Comparison of ENCODE assay signal across 21 cellular contexts in the genomic region with DNA sequence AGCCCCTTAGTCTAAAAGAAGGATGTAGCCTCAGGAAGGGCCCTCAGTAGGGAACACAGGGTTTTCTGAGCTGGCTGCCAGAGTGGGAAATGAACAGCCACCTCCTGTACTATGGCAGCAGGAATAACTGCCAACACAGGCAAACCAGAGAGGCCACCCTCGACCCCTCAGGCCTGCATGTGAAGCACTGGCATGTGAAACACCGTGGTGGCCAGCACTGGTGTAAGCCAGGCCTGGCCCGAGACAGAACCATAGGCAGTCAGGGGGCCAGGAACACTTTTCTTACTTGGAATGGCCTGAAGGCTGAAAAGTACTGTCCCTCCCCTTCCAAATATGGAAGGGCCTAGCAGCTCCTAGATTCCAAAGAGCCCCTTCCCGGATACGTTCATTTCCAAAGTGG.
"Had no signal": no experiment of that assay in that cellular context is flagged by ENCODE, and none has a peak within 500 bp of the region (broad histone marks: within the 10 kb centered on the region; RNA-seq: fewer than 3 reads in every experiment).

No MANE protein-coding gene starts in this region.

- H3K27ac ChIP-seq: breast epithelium, gastroesophageal sphincter, heart right ventricle, tibial artery, uterus had no signal

- ATAC-seq: activated naive CD8-positive, alpha-beta T cell treated with anti-CD3 and anti-CD28 coated beads, Interleukin-2, amount 50 U/mL, for 24 hours; activated T-cell treated with anti-CD3 and anti-CD28 coated beads, Interleukin-2, amount 50 U/mL, for 4 hours; gastroesophageal sphincter; heart right ventricle; natural killer cell had no signal

- H3K9me3 ChIP-seq: breast epithelium, gastroesophageal sphincter, heart right ventricle, tibial artery, uterus had no signal

- H3K36me3 Mint-ChIP-seq: activated naive CD4-positive, alpha-beta T cell treated with anti-CD3 and anti-CD28 coated beads, Interleukin-2, amount 10 ng/mL, durations not matched to agents 7 days and 5 days; natural killer cell had no signal

- H3K9me3 Mint-ChIP-seq: activated CD4-positive, alpha-beta T cell treated with anti-CD3 and anti-CD28 coated beads, Interleukin-2, amount 10 ng/mL, durations not matched to agents 7 days and 5 days; activated naive CD4-positive, alpha-beta T cell treated with anti-CD3 and anti-CD28 coated beads, Interleukin-2, amount 10 ng/mL, durations not matched to agents 7 days and 5 days; activated naive CD8-positive, alpha-beta T cell treated with anti-CD3 and anti-CD28 coated beads, Interleukin-2, amount 50 U/mL, for 24 hours; activated T-cell treated with anti-CD3 and anti-CD28 coated beads, Interleukin-2, amount 50 U/mL, for 4 hours; immature natural killer cell; natural killer cell had no signal

- H3K27me3 ChIP-seq: breast epithelium, gastroesophageal sphincter, heart right ventricle, tibial artery, uterus had no signal

- H3K27ac Mint-ChIP-seq: activated CD4-positive, alpha-beta T cell treated with anti-CD3 and anti-CD28 coated beads, Interleukin-2, amount 10 ng/mL, durations not matched to agents 7 days and 5 days; activated naive CD4-positive, alpha-beta T cell treated with anti-CD3 and anti-CD28 coated beads, Interleukin-2, amount 10 ng/mL, durations not matched to agents 7 days and 5 days; activated naive CD8-positive, alpha-beta T cell treated with anti-CD3 and anti-CD28 coated beads, Interleukin-2, amount 50 U/mL, for 24 hours; natural killer cell had no signal

- H3K4me3 Mint-ChIP-seq: activated CD4-positive, alpha-beta T cell treated with anti-CD3 and anti-CD28 coated beads, Interleukin-2, amount 10 ng/mL, durations not matched to agents 7 days and 5 days; activated naive CD4-positive, alpha-beta T cell treated with anti-CD3 and anti-CD28 coated beads, Interleukin-2, amount 10 ng/mL, durations not matched to agents 7 days and 5 days; activated naive CD8-positive, alpha-beta T cell treated with anti-CD3 and anti-CD28 coated beads, Interleukin-2, amount 50 U/mL, for 24 hours; activated T-cell treated with anti-CD3 and anti-CD28 coated beads, Interleukin-2, amount 50 U/mL, for 4 hours; immature natural killer cell; natural killer cell had no signal

- H3K4me1 Mint-ChIP-seq: activated CD4-positive, alpha-beta T cell treated with anti-CD3 and anti-CD28 coated beads, Interleukin-2, amount 10 ng/mL, durations not matched to agents 7 days and 5 days; activated naive CD4-positive, alpha-beta T cell treated with anti-CD3 and anti-CD28 coated beads, Interleukin-2, amount 10 ng/mL, durations not matched to agents 7 days and 5 days; activated naive CD8-positive, alpha-beta T cell treated with anti-CD3 and anti-CD28 coated beads, Interleukin-2, amount 50 U/mL, for 24 hours had no signal

- H3K27me3 Mint-ChIP-seq: activated CD4-positive, alpha-beta T cell treated with anti-CD3 and anti-CD28 coated beads, Interleukin-2, amount 10 ng/mL, durations not matched to agents 7 days and 5 days; activated naive CD4-positive, alpha-beta T cell treated with anti-CD3 and anti-CD28 coated beads, Interleukin-2, amount 10 ng/mL, durations not matched to agents 7 days and 5 days; activated naive CD8-positive, alpha-beta T cell treated with anti-CD3 and anti-CD28 coated beads, Interleukin-2, amount 50 U/mL, for 24 hours had no signal

- H3K36me3 ChIP-seq: breast epithelium, uterus had no signal

- H3K4me1 ChIP-seq: breast epithelium, gastroesophageal sphincter, heart right ventricle, tibial artery, uterus had no signal

- DNase-seq: activated CD4-positive, alpha-beta T cell treated with anti-CD3 and anti-CD28 coated beads, Interleukin-2, amount 10 ng/mL, durations not matched to agents 7 days and 5 days; activated CD4-positive, CD25-positive, alpha-beta regulatory T cell; activated CD8-positive, alpha-beta memory T cell treated with anti-CD3 and anti-CD28 coated beads, Interleukin-2, amount 50 U/mL, for 4 hours; activated effector memory CD4-positive, alpha-beta T cell treated with Interleukin-2 at 50 U/mL for 16 hours; activated naive CD4-positive, alpha-beta T cell treated with anti-CD3 and anti-CD28 coated beads, Interleukin-2, amount 10 ng/mL, durations not matched to agents 7 days and 5 days; activated naive CD8-positive, alpha-beta T cell treated with anti-CD3 and anti-CD28 coated beads, Interleukin-2, amount 50 U/mL, for 24 hours; activated T-cell treated with anti-CD3 and anti-CD28 coated beads, Interleukin-2, amount 50 U/mL, for 4 hours; aorta; cerebellar nuclear complex; effector CD4-positive, alpha-beta T cell; heart right ventricle; immature natural killer cell; natural killer cell; stimulated activated CD4-positive, alpha-beta T cell treated with anti-CD3 and anti-CD28 coated beads, Interleukin-12 subunit alpha, Interleukin-12 subunit beta, amount 100 ng/mL, for 4 hours; stimulated activated CD4-positive, alpha-beta T cell treated with anti-CD3 and anti-CD28 coated beads, Interleukin-2, amount 100 ng/mL, for 24 hours; stimulated activated naive CD4-positive, alpha-beta T cell treated with Interleukin-2 at 50 U/mL for 16 hours; T1000; tibial artery; uterus had no signal

- H3K4me3 ChIP-seq: breast epithelium, gastroesophageal sphincter, heart right ventricle, tibial artery, uterus had no signal
